Comparison of ENCODE assay signal across 26 cellular contexts in genomic region chr2:15584767-15585469, GRCh38. TPM values are rescaled to one million over a fixed set of nuclear protein-coding genes. Genes with fewer than 3 reads are reported as not detected.
DNase-seq lines count a peak whose midpoint lies in the region; ATAC-seq, FAIRE-seq and TF ChIP-seq lines count a peak whose summit lies in the region.
"Had no signal": no experiment of that assay in that cellular context is flagged by ENCODE, and none has a peak within 500 bp of the region (broad histone marks: within the 10 kb centered on the region; RNA-seq: fewer than 3 reads in every experiment).

No MANE protein-coding gene starts in this region.

- peaks cover 14% of the 10 kb centered on the region for H3K4me1 ChIP-seq in HepG2 (ENCODE audit: insufficient read depth, low read length)
- H3K4me1 ChIP-seq in right lobe of liver, result no peaks in the 10 kb centered on the region
- H3K4me1 ChIP-seq in fibroblast of lung (ENCODE audit: control insufficient read depth, extremely low read depth, insufficient read depth, low read length), result no peaks in the 10 kb centered on the region
- H3K4me1 ChIP-seq in A673 (ENCODE audit: insufficient read depth, low read length, poor library complexity, severe bottlenecking), result no peaks in the 10 kb centered on the region
- H3K4me1 ChIP-seq: A549, breast epithelium, sigmoid colon, suprapubic skin, vagina had no signal

- H3K9ac ChIP-seq in HepG2 (ENCODE audit: insufficient read depth, low read depth, low read length) (no peak overlapping the region), fibroblast of lung (ENCODE audit: insufficient read depth, low read length) (no peak overlapping the region)

- H3K27me3 ChIP-seq in HepG2 (ENCODE audit: control insufficient read depth in 1 of 2, insufficient read depth in 2 of 2, low read length in 2 of 2) (no peaks in the 10 kb centered on the region), right lobe of liver (no peaks in the 10 kb centered on the region), fibroblast of lung (ENCODE audit: control insufficient read depth, insufficient read depth, low read length) (no peaks in the 10 kb centered on the region), A673 (replicated peaks; ENCODE audit: insufficient read depth, low read depth, low read length, poor library complexity) (peaks cover 5% of the 10 kb centered on the region)
- H3K27me3 ChIP-seq: breast epithelium, ovary, sigmoid colon, suprapubic skin, vagina had no signal

- TF ChIP-seq CTCF in HepG2 (CRISPR knock-in tag; IDR thresholded peaks at IDR 0.05), result no peak
- no peak for TF ChIP-seq CTCF in right lobe of liver (IDR thresholded peaks at IDR 0.05)
- no peak for TF ChIP-seq CTCF in fibroblast of lung (conservative IDR thresholded peaks at IDR 0.05 in 1 of 2, IDR thresholded peaks at IDR 0.05 in 1 of 2; ENCODE audit: low read depth in 1 of 2, low read length in 2 of 2)
- no peak for TF ChIP-seq CTCF in A673 (conservative IDR thresholded peaks at IDR 0.05; ENCODE audit: low read depth, low read length)

- no peak for TF ChIP-seq RAD21 in HepG2 (CRISPR knock-in tag; IDR thresholded peaks at IDR 0.05)

- BruUV-seq in HepG2 (replicated peaks; lab: Mats Ljungman, UMichigan) (no TSS peak), A673 (replicated peaks; lab: Mats Ljungman, UMichigan) (no TSS peak)

- H3K4me2 ChIP-seq in HepG2 (ENCODE audit: low read depth, low read length) (no peak overlapping the region), fibroblast of lung (ENCODE audit: extremely low read depth, insufficient read depth, low read length) (no peak overlapping the region)
- H3K4me2 ChIP-seq: A549 had no signal

- no peaks in the 10 kb centered on the region for H3K4me1 Mint-ChIP-seq in T-helper 17 cell
- H3K4me1 Mint-ChIP-seq: activated CD8-positive, alpha-beta memory T cell treated with anti-CD3 and anti-CD28 coated beads, Interleukin-2, amount 10 ng/mL, durations not matched to agents 7 days and 5 days; activated naive CD8-positive, alpha-beta T cell treated with anti-CD3 and anti-CD28 coated beads for 36 hours; mesothelial cell of epicardium; stimulated activated effector memory CD8-positive, alpha-beta T cell treated with anti-CD3 and anti-CD28 coated beads, Interleukin-12 subunit alpha, Interleukin-12 subunit beta, amount 100 ng/mL, for 72 hours had no signal

- FAIRE-seq in HepG2 (lab: Jason Lieb, UNC), result no peak
- FAIRE-seq: A549 had no signal

- TF ChIP-seq POLR2A in HepG2 (IDR thresholded peaks at IDR 0.05; ENCODE audit: insufficient read depth in 1 of 2, low read depth in 2 of 2, low read length in 2 of 2) (no peak), right lobe of liver (IDR thresholded peaks at IDR 0.05) (no peak)

- ATAC-seq in HepG2, result no peak
- no peak for ATAC-seq in right lobe of liver
- no peak for ATAC-seq in T-helper 17 cell
- no peak for ATAC-seq in GM18873 (IDR thresholded peaks at IDR 0.05; ENCODE audit: low FRiP score, unreplicated experiment)
- no peak for ATAC-seq in GM19351 (IDR thresholded peaks at IDR 0.05; ENCODE audit: unreplicated experiment)
- ATAC-seq: A549; activated CD8-positive, alpha-beta memory T cell treated with anti-CD3 and anti-CD28 coated beads, Interleukin-2, amount 10 ng/mL, durations not matched to agents 7 days and 5 days; left colon; natural killer cell treated with Interleukin-12 subunit alpha and Interleukin-12 subunit beta and Interleukin-15 and Interleukin-18, amount 100 ng/mL, for 72 hours; stimulated activated effector memory CD8-positive, alpha-beta T cell treated with anti-CD3 and anti-CD28 coated beads, Interleukin-12 subunit alpha, Interleukin-12 subunit beta, amount 100 ng/mL, for 72 hours had no signal

- H3K79me2 ChIP-seq in HepG2 (ENCODE audit: insufficient read depth, low read length) (no peaks in the 10 kb centered on the region), fibroblast of lung (ENCODE audit: control insufficient read depth, insufficient read depth, low read length) (no peaks in the 10 kb centered on the region)

- CTCF ChIA-PET in HepG2 (lab: Yijun Ruan, JAX; ENCODE audit: low intra/inter-chr PET ratio, low total read pairs), result no interaction called here
- CTCF ChIA-PET in A673 (lab: Charles Lee), result interaction anchor here (1.4 kb wide), 1 partner anchor 8 kb away, joined by 3 read pairs; no protein-coding TSS in a partner anchor

- H3K36me3 ChIP-seq in HepG2 (replicated peaks in 1 of 2; ENCODE audit: control insufficient read depth in 1 of 2, insufficient read depth in 2 of 2, low read length in 2 of 2) (no peaks in the 10 kb centered on the region), right lobe of liver (no peaks in the 10 kb centered on the region), fibroblast of lung (ENCODE audit: control insufficient read depth, insufficient read depth, low read length) (no peaks in the 10 kb centered on the region), A673 (ENCODE audit: insufficient read depth, low read length, poor library complexity, severe bottlenecking) (no peaks in the 10 kb centered on the region)
- H3K36me3 ChIP-seq: breast epithelium, ovary, sigmoid colon, suprapubic skin, vagina had no signal

- H3K36me3 Mint-ChIP-seq in T-helper 17 cell (ENCODE audit: low read depth), result no peaks in the 10 kb centered on the region
- H3K36me3 Mint-ChIP-seq: activated CD8-positive, alpha-beta memory T cell treated with anti-CD3 and anti-CD28 coated beads, Interleukin-2, amount 10 ng/mL, durations not matched to agents 7 days and 5 days; mesothelial cell of epicardium; natural killer cell treated with Interleukin-12 subunit alpha and Interleukin-12 subunit beta and Interleukin-15 and Interleukin-18, amount 100 ng/mL, for 72 hours; stimulated activated effector memory CD8-positive, alpha-beta T cell treated with anti-CD3 and anti-CD28 coated beads, Interleukin-12 subunit alpha, Interleukin-12 subunit beta, amount 100 ng/mL, for 72 hours had no signal

- intact Hi-C loops in HepG2 (cut with micrococcal nuclease; ENCODE audit: unreplicated experiment) (no loop called here), right lobe of liver (cut with DNase I) (no loop called here), A673 (cut with micrococcal nuclease; ENCODE audit: unreplicated experiment) (loop anchor here (10.0 kb wide), 1 partner anchor 670 kb away; no protein-coding TSS in a partner anchor)

- no peak for DNase-seq in HepG2 (ENCODE audit: low spot score)
- no peak for DNase-seq in right lobe of liver
- DNase-seq in T-helper 17 cell, result no peak
- DNase-seq in fibroblast of lung (ENCODE audit: low read depth in 2 of 2), result peak; percentile 18 to 25
- DNase-seq in stimulated activated CD4-positive, alpha-beta T cell treated with anti-CD3 and anti-CD28 coated beads, Interleukin-4, amount 100 ng/mL, for 24 hours, result no peak
- no peak for DNase-seq in A673 (ENCODE audit: low spot score)
- DNase-seq: activated CD4-positive, alpha-beta T cell treated with anti-CD3 and anti-CD28 coated beads for 1 hour; activated CD8-positive, alpha-beta memory T cell treated with anti-CD3 and anti-CD28 coated beads, Interleukin-2, amount 10 ng/mL, durations not matched to agents 7 days and 5 days; activated naive CD8-positive, alpha-beta T cell treated with anti-CD3 and anti-CD28 coated beads for 36 hours; C1 segment of cervical spinal cord; GDM1; left colon; NCI-H1436; NCI-H526; ovary; sigmoid colon; SW 1271 had no signal

- H4K20me1 ChIP-seq in HepG2 (ENCODE audit: insufficient read depth, low read length) (no peaks in the 10 kb centered on the region), fibroblast of lung (ENCODE audit: control insufficient read depth, extremely low read depth, insufficient read depth, low read length) (no peaks in the 10 kb centered on the region)

- peak overlapping the region; percentile 34 for H3K27ac Mint-ChIP-seq in T-helper 17 cell
- H3K27ac Mint-ChIP-seq: activated CD8-positive, alpha-beta memory T cell treated with anti-CD3 and anti-CD28 coated beads, Interleukin-2, amount 10 ng/mL, durations not matched to agents 7 days and 5 days; activated naive CD8-positive, alpha-beta T cell treated with anti-CD3 and anti-CD28 coated beads for 36 hours; mesothelial cell of epicardium; natural killer cell treated with Interleukin-12 subunit alpha and Interleukin-12 subunit beta and Interleukin-15 and Interleukin-18, amount 100 ng/mL, for 72 hours; stimulated activated effector memory CD8-positive, alpha-beta T cell treated with anti-CD3 and anti-CD28 coated beads, Interleukin-12 subunit alpha, Interleukin-12 subunit beta, amount 100 ng/mL, for 72 hours had no signal

- in situ Hi-C loops in HepG2 (cut with HindIII; ENCODE audit: extremely low pct_ligation_motif_present, low pct_unique_long_range_greater_than_20kb), result loop anchor here (10.0 to 25.0 kb wide), 4 partner anchors 150 to 948 kb away; partner anchors contain the start of gene LRATD1

- H2AFZ ChIP-seq in HepG2 (ENCODE audit: low read length) (no peak overlapping the region), fibroblast of lung (ENCODE audit: low read length) (no peak overlapping the region)

- H3K27ac ChIP-seq in HepG2 (ENCODE audit: extremely low read length, insufficient read depth, low read length) (no peak overlapping the region), right lobe of liver (no peak overlapping the region), fibroblast of lung (ENCODE audit: insufficient read depth, low read length) (no peak overlapping the region), A673 (ENCODE audit: low read depth, low read length, poor library complexity, severe bottlenecking) (no peak overlapping the region)
- H3K27ac ChIP-seq: A549, breast epithelium, ovary, sigmoid colon, suprapubic skin, vagina had no signal

- no peak for TF ChIP-seq EP300 in HepG2 (IDR thresholded peaks at IDR 0.05; ENCODE audit: low read depth in 2 of 2, low read length in 2 of 2)
- TF ChIP-seq EP300 in HepG2 (CRISPR knock-in tag; IDR thresholded peaks at IDR 0.05; ENCODE audit: borderline replicate concordance), result no peak

- no peak overlapping the region for H3K4me3 ChIP-seq in HepG2 (replicated peaks in 1 of 3; ENCODE audit: insufficient read depth in 1 of 3, low read depth in 2 of 3, low read length in 3 of 3)
- H3K4me3 ChIP-seq in right lobe of liver, result no peak overlapping the region
- no peak overlapping the region for H3K4me3 ChIP-seq in fibroblast of lung (replicated peaks in 1 of 4; ENCODE audit: control extremely low read depth in 1 of 4, insufficient read depth in 1 of 4, low read depth in 3 of 4, low read length in 4 of 4)
- H3K4me3 ChIP-seq in A673 (ENCODE audit: low read depth, low read length, poor library complexity, severe bottlenecking), result no peak overlapping the region
- H3K4me3 ChIP-seq: A549, breast epithelium, ovary, sigmoid colon, suprapubic skin, vagina had no signal

- H3K4me3 Mint-ChIP-seq in T-helper 17 cell, result no peak overlapping the region
- H3K4me3 Mint-ChIP-seq: activated CD8-positive, alpha-beta memory T cell treated with anti-CD3 and anti-CD28 coated beads, Interleukin-2, amount 10 ng/mL, durations not matched to agents 7 days and 5 days; activated naive CD8-positive, alpha-beta T cell treated with anti-CD3 and anti-CD28 coated beads for 36 hours; mesothelial cell of epicardium; natural killer cell treated with Interleukin-12 subunit alpha and Interleukin-12 subunit beta and Interleukin-15 and Interleukin-18, amount 100 ng/mL, for 72 hours; stimulated activated effector memory CD8-positive, alpha-beta T cell treated with anti-CD3 and anti-CD28 coated beads, Interleukin-12 subunit alpha, Interleukin-12 subunit beta, amount 100 ng/mL, for 72 hours had no signal

- peaks cover 53% of the 10 kb centered on the region for H3K27me3 Mint-ChIP-seq in T-helper 17 cell
- H3K27me3 Mint-ChIP-seq: activated CD8-positive, alpha-beta memory T cell treated with anti-CD3 and anti-CD28 coated beads, Interleukin-2, amount 10 ng/mL, durations not matched to agents 7 days and 5 days; activated naive CD8-positive, alpha-beta T cell treated with anti-CD3 and anti-CD28 coated beads for 36 hours had no signal

- no peaks in the 10 kb centered on the region for H3K9me3 ChIP-seq in HepG2 (ENCODE audit: low read length)
- H3K9me3 ChIP-seq in right lobe of liver, result no peaks in the 10 kb centered on the region
- H3K9me3 ChIP-seq in T-helper 17 cell (ENCODE audit: control insufficient read depth, low read length, poor library complexity, severe bottlenecking), result no peaks in the 10 kb centered on the region
- H3K9me3 ChIP-seq in fibroblast of lung (ENCODE audit: control insufficient read depth, insufficient read depth, low read depth, low read length), result no peaks in the 10 kb centered on the region
- no peaks in the 10 kb centered on the region for H3K9me3 ChIP-seq in A673 (ENCODE audit: low read depth, low read length, poor library complexity, severe bottlenecking)
- H3K9me3 ChIP-seq: A549, breast epithelium, sigmoid colon, suprapubic skin, vagina had no signal

- POLR2A ChIA-PET in HepG2 (lab: Yijun Ruan, JAX), result no interaction called here
- POLR2A ChIA-PET in A673 (lab: Charles Lee; ENCODE audit: low non-redundant PET), result no interaction called here

- 41% methylated on average over 2 of the region's 2 CpGs for WGBS in HepG2 (ENCODE audit: low lambda C conversion rate)
- WGBS in right lobe of liver (ENCODE audit: insufficient coverage, low coverage, low lambda C conversion rate, missing lambda C conversion rate), result 71% methylated on average over 2 of the region's 2 CpGs

RNA-seq across cellular contexts. Expression of gene DDX1, which starts 6.8 kb away (rescaled TPM):
- 130 and 254 TPM in 2 replicates for total RNA-seq in HepG2 (2016; rRNA removed; fragmentation: Illumina TruSeq; extraction: Trizol)
- 20.7 and 26.0 TPM in 2 replicates for total RNA-seq in HepG2 (2016; cell fraction: cytosol; rRNA removed; fragmentation: Illumina TruSeq; extraction: Trizol; ENCODE audit: low read depth)
- total RNA-seq in HepG2 (2016; cell fraction: insoluble cytoplasmic fraction; rRNA removed; fragmentation: Illumina TruSeq; extraction: Trizol), result 128 and 254 TPM in 2 replicates
- 42.3 and 49.4 TPM in 2 replicates for total RNA-seq in HepG2 (2016; cell fraction: membrane; rRNA removed; fragmentation: Illumina TruSeq; extraction: Trizol)
- total RNA-seq in HepG2 (2016; cell fraction: nucleus; rRNA removed; fragmentation: Illumina TruSeq; extraction: Trizol), result 114 and 115 TPM in 2 replicates
- 60.9 and 81.6 TPM in 2 replicates for polyA plus RNA-seq in HepG2 (2011; rRNA removed)
- 36.8 and 56.4 TPM in 2 replicates for polyA plus RNA-seq in HepG2 (2011; cell fraction: cytosol; rRNA removed)
- polyA plus RNA-seq in HepG2 (2011; cell fraction: nucleus; rRNA removed), result 33.2 and 43.2 TPM in 2 replicates
- 87.2 and 121 TPM in 2 replicates for polyA plus RNA-seq in HepG2 (2012)
- polyA plus RNA-seq in HepG2 (2016; cell fraction: cytosol; fragmentation: Illumina TruSeq; extraction: Trizol; ENCODE audit: low read depth), result 17.5 and 20.7 TPM in 2 replicates
- polyA plus RNA-seq in HepG2 (2016; cell fraction: insoluble cytoplasmic fraction; fragmentation: Illumina TruSeq; extraction: Trizol; ENCODE audit: low read depth), result 266 and 281 TPM in 2 replicates
- 28.6 and 36.5 TPM in 2 replicates for polyA plus RNA-seq in HepG2 (2016; cell fraction: membrane; fragmentation: Illumina TruSeq; extraction: Trizol; ENCODE audit: low read depth)
- 120 and 122 TPM in 2 replicates for polyA plus RNA-seq in HepG2 (2016; cell fraction: nucleus; fragmentation: Illumina TruSeq; extraction: Trizol; ENCODE audit: insufficient read depth, low read depth)
- polyA minus RNA-seq in HepG2 (2011; rRNA and poly(A)+ RNA removed; ENCODE audit: low replicate concordance), result 15.7 and 27.0 TPM in 2 replicates
- polyA minus RNA-seq in HepG2 (2011; cell fraction: cytosol; rRNA and poly(A)+ RNA removed), result 54.9 and 60.7 TPM in 2 replicates
- 109 and 119 TPM in 2 replicates for polyA minus RNA-seq in HepG2 (2011; cell fraction: nucleus; rRNA and poly(A)+ RNA removed)
- 10 to 100 TPM; 29.7 to 43.5 (median 37.6) TPM for total RNA-seq in right lobe of liver
- total RNA-seq in T-helper 17 cell, result 10 to 100 TPM; 27.6 to 35.0 TPM
- total RNA-seq in fibroblast of lung, result 51.9 and 54.3 TPM in 2 replicates
- polyA plus RNA-seq in fibroblast of lung, result 136 and 176 TPM in 2 replicates
- 105 and 118 TPM in 2 replicates for polyA plus RNA-seq in fibroblast of lung (2012)
- 5.7 and 7.9 TPM in 2 replicates for polyA minus RNA-seq in fibroblast of lung (ENCODE audit: low replicate concordance)
- 152 and 154 TPM in 2 replicates for total RNA-seq in A673 (2021)

RNA-seq across cellular contexts. Expression of gene NBAS, which starts 23.8 kb away (rescaled TPM):
- total RNA-seq in HepG2 (2016; rRNA removed; fragmentation: Illumina TruSeq; extraction: Trizol) (58.7 and 61.4 TPM in 2 replicates), right lobe of liver (10 to 100 TPM; 16.1 to 21.8 (median 18.5) TPM), T-helper 17 cell (10 to 100 TPM; 29.3 to 32.5 TPM), fibroblast of lung (124 and 133 TPM in 2 replicates), A673 (2021) (37.5 and 38.7 TPM in 2 replicates)
- total RNA-seq in HepG2 (2016; cell fraction: cytosol; rRNA removed; fragmentation: Illumina TruSeq; extraction: Trizol; ENCODE audit: low read depth), result 52.9 and 59.9 TPM in 2 replicates
- 56.3 and 56.6 TPM in 2 replicates for total RNA-seq in HepG2 (2016; cell fraction: insoluble cytoplasmic fraction; rRNA removed; fragmentation: Illumina TruSeq; extraction: Trizol)
- total RNA-seq in HepG2 (2016; cell fraction: membrane; rRNA removed; fragmentation: Illumina TruSeq; extraction: Trizol), result 27.5 and 33.9 TPM in 2 replicates
- total RNA-seq in HepG2 (2016; cell fraction: nucleus; rRNA removed; fragmentation: Illumina TruSeq; extraction: Trizol), result 75.6 and 80.4 TPM in 2 replicates
- polyA plus RNA-seq in HepG2 (2011; rRNA removed) (28.8 and 33.6 TPM in 2 replicates), fibroblast of lung (23.9 and 27.0 TPM in 2 replicates)
- polyA plus RNA-seq in HepG2 (2011; cell fraction: cytosol; rRNA removed), result 29.5 and 30.7 TPM in 2 replicates
- polyA plus RNA-seq in HepG2 (2011; cell fraction: nucleus; rRNA removed), result 23.2 and 23.7 TPM in 2 replicates
- 26.5 and 30.9 TPM in 2 replicates for polyA plus RNA-seq in HepG2 (2012)
- polyA plus RNA-seq in HepG2 (2016; cell fraction: cytosol; fragmentation: Illumina TruSeq; extraction: Trizol; ENCODE audit: low read depth), result 14.7 and 16.9 TPM in 2 replicates
- 27.5 and 27.7 TPM in 2 replicates for polyA plus RNA-seq in HepG2 (2016; cell fraction: insoluble cytoplasmic fraction; fragmentation: Illumina TruSeq; extraction: Trizol; ENCODE audit: low read depth)
- 5.6 and 6.1 TPM in 2 replicates for polyA plus RNA-seq in HepG2 (2016; cell fraction: membrane; fragmentation: Illumina TruSeq; extraction: Trizol; ENCODE audit: low read depth)
- polyA plus RNA-seq in HepG2 (2016; cell fraction: nucleus; fragmentation: Illumina TruSeq; extraction: Trizol; ENCODE audit: insufficient read depth, low read depth), result 39.1 and 42.0 TPM in 2 replicates
- 55.2 and 126 TPM in 2 replicates for polyA minus RNA-seq in HepG2 (2011; rRNA and poly(A)+ RNA removed; ENCODE audit: low replicate concordance)
- 57.6 and 62.9 TPM in 2 replicates for polyA minus RNA-seq in HepG2 (2011; cell fraction: cytosol; rRNA and poly(A)+ RNA removed)
- polyA minus RNA-seq in HepG2 (2011; cell fraction: nucleus; rRNA and poly(A)+ RNA removed), result 102 and 117 TPM in 2 replicates
- 31.1 and 32.4 TPM in 2 replicates for polyA plus RNA-seq in fibroblast of lung (2012)
- 49.7 and 73.5 TPM in 2 replicates for polyA minus RNA-seq in fibroblast of lung (ENCODE audit: low replicate concordance)

Comparison
In these comparisons a context has a peak if more than half of its experiments do, and no peak if none do; other contexts are left out.
1. DNase-seq: peak in fibroblast of lung (2 of 2); none in HepG2 (single experiment), right lobe of liver (0 of 3), T-helper 17 cell (0 of 3), stimulated activated CD4-positive, alpha-beta T cell treated with anti-CD3 and anti-CD28 coated beads, Interleukin-4, amount 100 ng/mL, for 24 hours (single experiment) and A673 (single experiment).